ENCODE assay signal across 11 cellular contexts in the genomic region with DNA sequence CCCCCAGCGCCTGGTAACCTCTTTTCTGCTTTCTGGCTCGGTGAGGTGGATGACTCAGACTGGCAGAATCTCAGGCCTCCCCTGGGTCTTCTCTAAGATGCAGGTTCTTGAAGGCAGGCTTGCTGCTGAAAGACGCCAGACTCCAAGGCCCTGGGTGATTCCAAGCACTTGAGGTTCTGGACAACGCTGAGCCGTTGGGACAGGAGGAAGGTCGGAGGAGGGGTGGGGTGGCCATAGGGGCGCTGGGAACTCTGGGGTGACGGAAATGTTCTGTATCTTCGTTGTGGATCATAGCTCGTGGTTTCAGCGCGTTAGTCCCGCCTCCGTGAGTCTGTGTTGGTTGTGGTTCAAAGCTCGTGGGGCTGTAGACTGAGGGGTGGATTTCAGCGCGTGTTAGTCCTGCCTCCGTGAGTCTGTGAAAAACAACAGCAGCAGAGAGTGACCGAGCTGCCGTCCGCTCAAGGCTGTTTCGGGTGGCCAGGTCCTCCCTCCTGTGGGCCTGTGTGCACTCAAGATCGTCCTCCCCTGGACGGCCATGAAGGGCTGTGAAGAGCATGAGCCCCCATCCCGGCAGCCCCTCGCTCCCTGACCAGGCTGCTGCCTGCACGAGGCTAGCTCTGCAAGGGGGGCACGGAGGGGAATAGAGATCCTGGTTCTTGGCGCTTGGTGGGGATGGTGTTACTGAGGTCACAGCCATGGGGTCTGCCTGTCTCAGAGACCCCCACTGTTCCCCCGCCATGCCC. TPM values are rescaled to one million over a fixed set of nuclear protein-coding genes. Genes with fewer than 3 reads are reported as not detected.
DNase-seq lines count a peak whose midpoint lies in the region; ATAC-seq and TF ChIP-seq lines count a peak whose summit lies in the region.
"Had no signal": no experiment of that assay in that cellular context is flagged by ENCODE, and none has a peak within 500 bp of the region (broad histone marks: within the 10 kb centered on the region; RNA-seq: fewer than 3 reads in every experiment).

No MANE protein-coding gene starts in this region.

- peaks cover 6 to 18% (median 10%) of the 10 kb centered on the region in 5 donors for H3K9me3 Mint-ChIP-seq in CD8-positive, alpha-beta memory T cell
- H3K9me3 Mint-ChIP-seq in T-helper 2 cell treated with Interferon-gamma antibody and Interleukin-4, amounts not matched to agents 5 μg/mL and 100 μg/mL, for 36 hours = peaks cover 23% of the 10 kb centered on the region
- H3K9me3 Mint-ChIP-seq in activated naive CD4-positive, alpha-beta T cell treated with anti-CD3 and anti-CD28 coated beads, Interleukin-2, amount 50 U/mL, for 24 hours = no peaks in the 10 kb centered on the region
- H3K9me3 Mint-ChIP-seq in neural progenitor cell = peaks cover 13% of the 10 kb centered on the region

- TF ChIP-seq POLR2A in ovary (IDR thresholded peaks at IDR 0.05) = no peak

- H3K4me3 Mint-ChIP-seq in CD8-positive, alpha-beta memory T cell = peak overlapping the region in 6 of 7 donors; percentile 59 to 87 (median 78)
- peak overlapping the region; percentile 78 for H3K4me3 Mint-ChIP-seq in T-helper 2 cell treated with Interferon-gamma antibody and Interleukin-4, amounts not matched to agents 5 μg/mL and 100 μg/mL, for 36 hours
- H3K4me3 Mint-ChIP-seq in activated naive CD4-positive, alpha-beta T cell treated with anti-CD3 and anti-CD28 coated beads, Interleukin-2, amount 50 U/mL, for 24 hours = peak overlapping the region; percentile 72
- no peak overlapping the region for H3K4me3 Mint-ChIP-seq in neural progenitor cell

- no peaks in the 10 kb centered on the region for H3K36me3 ChIP-seq in CD8-positive, alpha-beta memory T cell (ENCODE audit: insufficient read depth, low read length)
- H3K36me3 ChIP-seq in neural progenitor cell (no peaks in the 10 kb centered on the region), ovary (no peaks in the 10 kb centered on the region)
- H3K36me3 ChIP-seq: cardiac muscle cell had no signal

- no peak for ATAC-seq in HG03139 (IDR thresholded peaks at IDR 0.05; ENCODE audit: unreplicated experiment)
- ATAC-seq in HG03045 (IDR thresholded peaks at IDR 0.05; ENCODE audit: unreplicated experiment) = no peak

- H3F3A ChIP-seq in neural progenitor cell (ENCODE audit: low read depth) = no peaks in the 10 kb centered on the region

- no peak for TF ChIP-seq CTCF in neural progenitor cell (IDR thresholded peaks at IDR 0.05)
- no peak for TF ChIP-seq CTCF in ovary (IDR thresholded peaks at IDR 0.05)

- peak; percentile 11 to 71 (median 29) for DNase-seq in CD8-positive, alpha-beta memory T cell
- peak; percentile 42 for DNase-seq in T-helper 2 cell treated with Interferon-gamma antibody and Interleukin-4, amounts not matched to agents 5 μg/mL and 100 μg/mL, for 36 hours (ENCODE audit: low spot score)
- no peak for DNase-seq in neural progenitor cell (ENCODE audit: low spot score)
- DNase-seq in ovary = no peak
- DNase-seq in DMS153 treated with DMSO at 0.1 percent for 48 hours (lab: John Stamatoyannopoulos, UW; ENCODE audit: unreplicated experiment) = no peak
- DNase-seq: H7 had no signal

- 58 to 65% (median 64%) methylated on average over 30 of the region's 30 CpGs for WGBS in ovary, 3 donors

- H3K9ac ChIP-seq in neural progenitor cell = no peak overlapping the region

- peaks cover 20% of the 10 kb centered on the region for H3K4me1 ChIP-seq in CD8-positive, alpha-beta memory T cell (ENCODE audit: insufficient read depth, low read length)
- H3K4me1 ChIP-seq in neural progenitor cell (no peaks in the 10 kb centered on the region), ovary (ENCODE audit: insufficient read depth) (no peaks in the 10 kb centered on the region)

- H3K4me2 ChIP-seq in neural progenitor cell = no peak overlapping the region

- H3K27ac Mint-ChIP-seq in CD8-positive, alpha-beta memory T cell = peak overlapping the region; percentile 11 to 95 (median 90)
- peak overlapping the region; percentile 86 for H3K27ac Mint-ChIP-seq in T-helper 2 cell treated with Interferon-gamma antibody and Interleukin-4, amounts not matched to agents 5 μg/mL and 100 μg/mL, for 36 hours
- H3K27ac Mint-ChIP-seq in activated naive CD4-positive, alpha-beta T cell treated with anti-CD3 and anti-CD28 coated beads, Interleukin-2, amount 50 U/mL, for 24 hours = peak overlapping the region; percentile 15
- peak overlapping the region; percentile 72 for H3K27ac Mint-ChIP-seq in neural progenitor cell

- no peak for TF ChIP-seq EP300 in ovary (IDR thresholded peaks at IDR 0.05)

- peaks cover 1% of the 10 kb centered on the region for H3K9me3 ChIP-seq in CD8-positive, alpha-beta memory T cell (ENCODE audit: low read length)
- H3K9me3 ChIP-seq in neural progenitor cell (ENCODE audit: low read depth) = peaks cover 8% of the 10 kb centered on the region
- H3K9me3 ChIP-seq in ovary = no peaks in the 10 kb centered on the region

- H2AFZ ChIP-seq in neural progenitor cell (replicated peaks) = no peak overlapping the region

- intact Hi-C loops in ovary (cut with DNase I) = no loop called here

- CTCF ChIA-PET in CD8-positive, alpha-beta memory T cell (lab: Charles Lee) = interaction anchor here (0.6 to 1.7 kb wide), 8 partner anchors 8 to 92 kb away, joined by 3 to 5 read pairs (median 3); a partner anchor contains a TSS

- H3K36me3 Mint-ChIP-seq in CD8-positive, alpha-beta memory T cell = peaks cover 0 to 2% (median 0%) of the 10 kb centered on the region in 3 donors
- peaks cover 6% of the 10 kb centered on the region for H3K36me3 Mint-ChIP-seq in T-helper 2 cell treated with Interferon-gamma antibody and Interleukin-4, amounts not matched to agents 5 μg/mL and 100 μg/mL, for 36 hours (ENCODE audit: low read depth)
- peaks cover 6% of the 10 kb centered on the region for H3K36me3 Mint-ChIP-seq in activated naive CD4-positive, alpha-beta T cell treated with anti-CD3 and anti-CD28 coated beads, Interleukin-2, amount 50 U/mL, for 24 hours
- H3K36me3 Mint-ChIP-seq in neural progenitor cell = no peaks in the 10 kb centered on the region

- no peaks in the 10 kb centered on the region for H3K27me3 ChIP-seq in CD8-positive, alpha-beta memory T cell (ENCODE audit: insufficient read depth, low read length, poor library complexity, severe bottlenecking)
- H3K27me3 ChIP-seq in neural progenitor cell (peaks cover 43% of the 10 kb centered on the region), ovary (no peaks in the 10 kb centered on the region)

- H3K4me1 Mint-ChIP-seq in CD8-positive, alpha-beta memory T cell = peaks cover 23 to 28% (median 25%) of the 10 kb centered on the region in 3 donors
- peaks cover 21% of the 10 kb centered on the region for H3K4me1 Mint-ChIP-seq in T-helper 2 cell treated with Interferon-gamma antibody and Interleukin-4, amounts not matched to agents 5 μg/mL and 100 μg/mL, for 36 hours (ENCODE audit: low read depth)
- H3K4me1 Mint-ChIP-seq in activated naive CD4-positive, alpha-beta T cell treated with anti-CD3 and anti-CD28 coated beads, Interleukin-2, amount 50 U/mL, for 24 hours = peaks cover 23% of the 10 kb centered on the region
- peaks cover 16% of the 10 kb centered on the region for H3K4me1 Mint-ChIP-seq in neural progenitor cell

- H3K4me3 ChIP-seq in CD8-positive, alpha-beta memory T cell (ENCODE audit: low read length) = peak overlapping the region; percentile 23
- H3K4me3 ChIP-seq in neural progenitor cell (no peak overlapping the region), ovary (no peak overlapping the region)
- H3K4me3 ChIP-seq: cardiac muscle cell had no signal

- H4K20me1 ChIP-seq in neural progenitor cell (ENCODE audit: low read depth) = no peaks in the 10 kb centered on the region

- no peaks in the 10 kb centered on the region for H3K79me2 ChIP-seq in neural progenitor cell (ENCODE audit: low read depth)

- peaks cover 3 to 10% of the 10 kb centered on the region in 2 donors for H3K27me3 Mint-ChIP-seq in CD8-positive, alpha-beta memory T cell
- H3K27me3 Mint-ChIP-seq in T-helper 2 cell treated with Interferon-gamma antibody and Interleukin-4, amounts not matched to agents 5 μg/mL and 100 μg/mL, for 36 hours (ENCODE audit: low read depth) = peaks cover 65% of the 10 kb centered on the region
- H3K27me3 Mint-ChIP-seq in activated naive CD4-positive, alpha-beta T cell treated with anti-CD3 and anti-CD28 coated beads, Interleukin-2, amount 50 U/mL, for 24 hours = no peaks in the 10 kb centered on the region
- peaks cover 22% of the 10 kb centered on the region for H3K27me3 Mint-ChIP-seq in neural progenitor cell (ENCODE audit: insufficient read depth, low read depth)

- POLR2A ChIA-PET in CD8-positive, alpha-beta memory T cell (lab: Charles Lee) = interaction anchor here (0.6 to 1.1 kb wide), 4 partner anchors 24 to 84 kb away, joined by 3 to 11 read pairs (median 4); no protein-coding TSS in a partner anchor

- H3K27ac ChIP-seq in CD8-positive, alpha-beta memory T cell (ENCODE audit: low read depth, low read length) = no peak overlapping the region
- H3K27ac ChIP-seq in neural progenitor cell (no peak overlapping the region), ovary (no peak overlapping the region)
- H3K27ac ChIP-seq: cardiac muscle cell had no signal

RNA-seq across cellular contexts. Expression of a gene that starts 7.7 kb away (rescaled TPM):
- not detected for total RNA-seq in CD8-positive, alpha-beta memory T cell
- polyA plus RNA-seq in CD8-positive, alpha-beta memory T cell = not detected
- 0.12 and 0.26 TPM in 2 replicates for total RNA-seq in neural progenitor cell (ENCODE audit: low replicate concordance)
- under 1 TPM in 2 of 7 donors, not detected in 5; 0.12 to 0.23 TPM for total RNA-seq in ovary
- under 1 TPM; 0.05 TPM for polyA plus RNA-seq in ovary
- total RNA-seq: myocyte had no signal
- polyA plus RNA-seq: cardiac muscle cell had no signal

Comparison
In these comparisons a context has a peak if more than half of its experiments do, and no peak if none do; other contexts are left out.
1. DNase-seq: peak in CD8-positive, alpha-beta memory T cell (5 of 5) and T-helper 2 cell treated with Interferon-gamma antibody and Interleukin-4, amounts not matched to agents 5 μg/mL and 100 μg/mL, for 36 hours (single experiment); none in neural progenitor cell (single experiment), ovary (0 of 5) and DMS153 treated with DMSO at 0.1 percent for 48 hours (single experiment).
2. H3K27ac Mint-ChIP-seq: peak in every context shown above with its lines; median percentile 90 in CD8-positive, alpha-beta memory T cell; 86 in T-helper 2 cell treated with Interferon-gamma antibody and Interleukin-4, amounts not matched to agents 5 μg/mL and 100 μg/mL, for 36 hours; 72 in neural progenitor cell; 15 in activated naive CD4-positive, alpha-beta T cell treated with anti-CD3 and anti-CD28 coated beads, Interleukin-2, amount 50 U/mL, for 24 hours.